In genomic region chr7:130352335-130353074, GRCh38 we compare ENCODE assay signal across 8 cellular contexts. TPM values are rescaled to one million over a fixed set of nuclear protein-coding genes. Genes with fewer than 3 reads are reported as not detected.
DNase-seq lines count a peak whose midpoint lies in the region; ATAC-seq and TF ChIP-seq lines count a peak whose summit lies in the region.

No MANE protein-coding gene starts in this region.

- intact Hi-C loops in CD4-positive, alpha-beta T cell (cut with DNase I, micrococcal nuclease) = no loop called here
- intact Hi-C loops in left colon (cut with DNase I, micrococcal nuclease) = no loop called here

- no peaks in the 10 kb centered on the region for H3K36me3 ChIP-seq in BLaER1 treated with 17β-estradiol and CSF1 and Interleukin-3, amounts not matched to agents 10 nM and 100 nM

- no peak overlapping the region for H3K4me3 ChIP-seq in BLaER1 treated with 17β-estradiol and CSF1 and Interleukin-3, amounts not matched to agents 10 nM and 100 nM

- CTCF ChIA-PET in CD4-positive, alpha-beta T cell (lab: Charles Lee) = no interaction called here

- peak overlapping the region in 10 of 11 experiments; percentile 9 to 95 (median 84); a peak in 14 of 22 replicates for H3K4me2 ChIP-seq in BLaER1 treated with 17β-estradiol and CSF1 and Interleukin-3, amounts not matched to agents 10 nM and 100 nM

- peak overlapping the region in 4 of 11 experiments; percentile 74 to 76 (median 76); a peak in 5 of 22 replicates for H3K27ac ChIP-seq in BLaER1 treated with 17β-estradiol and CSF1 and Interleukin-3, amounts not matched to agents 10 nM and 100 nM
- no peak overlapping the region for H3K27ac ChIP-seq in CD4-positive, alpha-beta T cell (ENCODE audit: low read depth, low read length)

- POLR2A ChIA-PET in CD4-positive, alpha-beta T cell (lab: Charles Lee) = no interaction called here

- H3K9ac ChIP-seq in BLaER1 treated with 17β-estradiol and CSF1 and Interleukin-3, amounts not matched to agents 10 nM and 100 nM = no peak overlapping the region

- peak overlapping the region; percentile 97 for H3K27ac Mint-ChIP-seq in neural crest cell (ENCODE audit: unreplicated experiment)
- H3K27ac Mint-ChIP-seq in CD4-positive, alpha-beta T cell = no peak overlapping the region

- no peaks in the 10 kb centered on the region for H3K9me3 ChIP-seq in BLaER1 treated with 17β-estradiol and CSF1 and Interleukin-3, amounts not matched to agents 10 nM and 100 nM (replicated peaks in 1 of 11)
- no peaks in the 10 kb centered on the region for H3K9me3 ChIP-seq in CD4-positive, alpha-beta T cell (ENCODE audit: control insufficient read depth, low read length)

- peaks cover 25 to 54% (median 46%) of the 10 kb centered on the region in 10 experiments for H3K4me1 ChIP-seq in BLaER1 treated with 17β-estradiol and CSF1 and Interleukin-3, amounts not matched to agents 10 nM and 100 nM

- peak overlapping the region; percentile 48 for H3K4me3 Mint-ChIP-seq in neural crest cell
- H3K4me3 Mint-ChIP-seq in CD4-positive, alpha-beta T cell = no peak overlapping the region

- no peaks in the 10 kb centered on the region for H4K20me1 ChIP-seq in BLaER1 treated with 17β-estradiol and CSF1 and Interleukin-3, amounts not matched to agents 10 nM and 100 nM

- no peak for TF ChIP-seq CTCF in neural crest cell (conservative IDR thresholded peaks at IDR 0.05)
- no peak for TF ChIP-seq CTCF in CD4-positive, alpha-beta T cell (IDR thresholded peaks at IDR 0.05)

- H3K9me3 Mint-ChIP-seq in neural crest cell = no peaks in the 10 kb centered on the region
- no peaks in the 10 kb centered on the region for H3K9me3 Mint-ChIP-seq in CD4-positive, alpha-beta T cell

- no peaks in the 10 kb centered on the region for H3K36me3 Mint-ChIP-seq in neural crest cell (ENCODE audit: low read depth)
- H3K36me3 Mint-ChIP-seq in CD4-positive, alpha-beta T cell (ENCODE audit: low read depth) = no peaks in the 10 kb centered on the region

- H3K4me1 Mint-ChIP-seq in neural crest cell = peaks cover 74% of the 10 kb centered on the region
- H3K4me1 Mint-ChIP-seq in CD4-positive, alpha-beta T cell (ENCODE audit: low read depth) = no peaks in the 10 kb centered on the region

- DNase-seq in NCI-H2107 (lab: John Stamatoyannopoulos, UW) (peak; percentile 64), dermis blood vessel endothelial cell (peak; percentile 39), neural crest cell (ENCODE audit: low read depth, low spot score) (no peak), left colon (no peak), HUDEP-2 (lab: John Stamatoyannopoulos, UW; ENCODE audit: unreplicated experiment in 76 of 76) (no peak), SKM-1 treated with dmso at 0.1 percent for 144 hours (lab: John Stamatoyannopoulos, UW; ENCODE audit: unreplicated experiment) (no peak)
- no peak for DNase-seq in CD4-positive, alpha-beta T cell

- no peaks in the 10 kb centered on the region for H3K27me3 Mint-ChIP-seq in neural crest cell (ENCODE audit: low read depth)
- H3K27me3 Mint-ChIP-seq in CD4-positive, alpha-beta T cell = no peaks in the 10 kb centered on the region

- no peaks in the 10 kb centered on the region for H3K27me3 ChIP-seq in BLaER1 treated with 17β-estradiol and CSF1 and Interleukin-3, amounts not matched to agents 10 nM and 100 nM
- no peaks in the 10 kb centered on the region for H3K27me3 ChIP-seq in CD4-positive, alpha-beta T cell (ENCODE audit: control insufficient read depth, insufficient read depth, low read length)

- ATAC-seq in CD4-positive, alpha-beta T cell (ENCODE audit: poor library complexity) = no peak
- ATAC-seq in left colon = no peak

RNA-seq across cellular contexts. Expression of gene CPA5, which starts 7.9 kb away (rescaled TPM):
- not detected in 2 replicates for total RNA-seq in dermis blood vessel endothelial cell
- total RNA-seq in neural crest cell = not detected in 2 replicates
- not detected for total RNA-seq in CD4-positive, alpha-beta T cell
- not detected for total RNA-seq in left colon

RNA-seq across cellular contexts. Expression of gene CPA1, which starts 27.8 kb away (rescaled TPM):
- total RNA-seq in dermis blood vessel endothelial cell = not detected in 2 replicates
- not detected in 2 replicates for total RNA-seq in neural crest cell
- total RNA-seq in CD4-positive, alpha-beta T cell = not detected
- 1 to 10 TPM in 1 of 2 donors, not detected in 1; 4.8 TPM for total RNA-seq in left colon

RNA-seq across cellular contexts. Expression of gene CPA4, which starts 59.5 kb away (rescaled TPM):
- 0.17 and 0.74 TPM in 2 replicates for total RNA-seq in dermis blood vessel endothelial cell
- 0.41 and 0.72 TPM in 2 replicates for total RNA-seq in neural crest cell
- total RNA-seq in CD4-positive, alpha-beta T cell = not detected
- not detected for total RNA-seq in left colon

Comparison
In these comparisons a context has a peak if more than half of its experiments do, and no peak if none do; other contexts are left out.
1. DNase-seq: peak in NCI-H2107 (single experiment) and dermis blood vessel endothelial cell (single experiment); none in neural crest cell (single experiment), CD4-positive, alpha-beta T cell (0 of 10), left colon (0 of 2), HUDEP-2 (0 of 76) and SKM-1 treated with dmso at 0.1 percent for 144 hours (single experiment).